Comparison of ENCODE assay signal across 18 cellular contexts in genomic region chr13:30364133-30364532, GRCh38. TPM values are rescaled to one million over a fixed set of nuclear protein-coding genes. Genes with fewer than 3 reads are reported as not detected.
DNase-seq lines count a peak whose midpoint lies in the region; ATAC-seq and TF ChIP-seq lines count a peak whose summit lies in the region.
"Had no signal": no experiment of that assay in that cellular context is flagged by ENCODE, and none has a peak within 500 bp of the region (broad histone marks: within the 10 kb centered on the region; RNA-seq: fewer than 3 reads in every experiment).

No MANE protein-coding gene starts in this region.

- ATAC-seq in psoas muscle = no peak
- ATAC-seq in GM21737 (IDR thresholded peaks at IDR 0.05; ENCODE audit: unreplicated experiment) = no peak
- ATAC-seq: mucosa of descending colon; stimulated activated naive B cell treated with anti-CD40 and anti-IgM and Interleukin-4, amounts not matched to agents 10 μg/mL and 1 μg/mL and 100 μg/mL, for 72 hours had no signal

- H3K9me3 ChIP-seq in SK-N-MC (ENCODE audit: low read depth, low read length) (no peaks in the 10 kb centered on the region), psoas muscle (no peaks in the 10 kb centered on the region)
- H3K9me3 ChIP-seq: mucosa of descending colon had no signal

- TF ChIP-seq CTCF in fibroblast of villous mesenchyme (IDR thresholded peaks at IDR 0.05; ENCODE audit: insufficient read depth, low read depth, low read length) (no peak), psoas muscle (IDR thresholded peaks at IDR 0.05) (no peak)

- intact Hi-C loops in psoas muscle (cut with DNase I) = no loop called here

- DNase-seq in ELR (ENCODE audit: low read depth) (peak; percentile 46), SK-N-MC (ENCODE audit: low read depth, low spot score) (no peak), fibroblast of villous mesenchyme (ENCODE audit: low read depth) (peak; percentile 59), psoas muscle (no peak), NCI-H748 treated with DMSO at 0.1 percent for 48 hours (lab: John Stamatoyannopoulos, UW) (no peak), GM19240 (ENCODE audit: insufficient read length, low spot score) (no peak), SHP77 treated with DMSO at 0.1 percent for 48 hours (lab: John Stamatoyannopoulos, UW) (no peak)
- DNase-seq: activated CD8-positive, alpha-beta memory T cell treated with anti-CD3 and anti-CD28 coated beads for 24 hours; activated naive CD4-positive, alpha-beta T cell; CD8-positive, alpha-beta memory T cell; mucosa of descending colon; NCI-H1694; NCI-H524 treated with DMSO at 0.1 percent for 48 hours; stimulated activated CD4-positive, alpha-beta T cell treated with anti-CD3 and anti-CD28 coated beads, Interleukin-4, amount 100 ng/mL, for 24 hours; stimulated activated naive B cell treated with anti-CD40 and anti-IgM and Interleukin-4, amounts not matched to agents 10 μg/mL and 1 μg/mL and 100 μg/mL, for 72 hours had no signal

- H3K4me3 ChIP-seq in SK-N-MC = no peak overlapping the region
- no peak overlapping the region for H3K4me3 ChIP-seq in fibroblast of villous mesenchyme (ENCODE audit: low read depth, low read length)
- no peak overlapping the region for H3K4me3 ChIP-seq in psoas muscle
- H3K4me3 ChIP-seq: mucosa of descending colon had no signal

- H3K27ac ChIP-seq in SK-N-MC (peak overlapping the region; percentile 69; the same call in 1 of the 2 replicates), psoas muscle (peak overlapping the region; percentile 5)

- H3K4me1 ChIP-seq in psoas muscle = no peaks in the 10 kb centered on the region

- no peak overlapping the region for H3K9ac ChIP-seq in SK-N-MC (ENCODE audit: insufficient read length)

- no peaks in the 10 kb centered on the region for H3K27me3 ChIP-seq in psoas muscle (ENCODE audit: insufficient read depth in 3 of 3, low read length in 2 of 3)

- no peaks in the 10 kb centered on the region for H3K36me3 ChIP-seq in SK-N-MC (ENCODE audit: insufficient read depth, low read length)
- no peaks in the 10 kb centered on the region for H3K36me3 ChIP-seq in psoas muscle (ENCODE audit: insufficient read depth in 1 of 2, low read depth in 1 of 2)

- 82 to 86% (median 83%) methylated on average over 3 of the region's 3 CpGs for WGBS in psoas muscle, 3 donors

RNA-seq across cellular contexts. Expression of gene KATNAL1, which starts 56.8 kb away (rescaled TPM):
- total RNA-seq in fibroblast of villous mesenchyme = 29.0 and 35.4 TPM in 2 replicates
- total RNA-seq in psoas muscle = 10 to 100 TPM in 3 of 4 donors, 1 to 10 TPM in 1; 9.8 to 16.1 (median 15.2) TPM
- polyA plus RNA-seq in psoas muscle = 1 to 10 TPM; 2.2 to 8.0 (median 3.0) TPM

RNA-seq across cellular contexts. Expression of gene UBE2L5, which starts 58.2 kb away (rescaled TPM):
- total RNA-seq in fibroblast of villous mesenchyme (not detected in 2 replicates), psoas muscle (not detected)
- not detected for polyA plus RNA-seq in psoas muscle
- total RNA-seq: CD8-positive, alpha-beta memory T cell; mucosa of descending colon; renal cortical epithelial cell had no signal
- polyA plus RNA-seq: CD8-positive, alpha-beta memory T cell; IgD-negative memory B cell had no signal

Comparison
In these comparisons a context has a peak if more than half of its experiments do, and no peak if none do; other contexts are left out.
1. DNase-seq: peak in ELR (single experiment) and fibroblast of villous mesenchyme (single experiment); none in SK-N-MC (single experiment), psoas muscle (0 of 2), NCI-H748 treated with DMSO at 0.1 percent for 48 hours (single experiment), GM19240 (single experiment) and SHP77 treated with DMSO at 0.1 percent for 48 hours (single experiment).